Comparison of ENCODE assay signal across 21 cellular contexts in genomic region chr3:124881976-124882697, GRCh38. TPM values are rescaled to one million over a fixed set of nuclear protein-coding genes. Genes with fewer than 3 reads are reported as not detected.
DNase-seq lines count a peak whose midpoint lies in the region; ATAC-seq and TF ChIP-seq lines count a peak whose summit lies in the region.
"Had no signal": no experiment of that assay in that cellular context is flagged by ENCODE, and none has a peak within 500 bp of the region (broad histone marks: within the 10 kb centered on the region; RNA-seq: fewer than 3 reads in every experiment).

No MANE protein-coding gene starts in this region.

- H3K4ac ChIP-seq in mesenchymal stem cell (ENCODE audit: low read depth in 1 of 2, low read length in 2 of 2): peak overlapping the region; percentile 64 to 88

- H3K18ac ChIP-seq in mesenchymal stem cell (ENCODE audit: low read depth in 1 of 2, low read length in 2 of 2): peak overlapping the region; percentile 97 to 98

- H3K27me3 Mint-ChIP-seq in brain: peaks cover 71% of the 10 kb centered on the region

- no peak for TF ChIP-seq POLR2A in transverse colon (IDR thresholded peaks at IDR 0.05)

- peaks cover 60% of the 10 kb centered on the region for H3K4me1 Mint-ChIP-seq in brain

- no peaks in the 10 kb centered on the region for H3K79me1 ChIP-seq in mesenchymal stem cell (replicated peaks; ENCODE audit: low read length, poor library complexity, severe bottlenecking)

- peaks cover 15% of the 10 kb centered on the region for H3K4me1 ChIP-seq in right cardiac atrium (ENCODE audit: control insufficient read depth, insufficient read depth, low read length)
- H3K4me1 ChIP-seq in mesenchymal stem cell (ENCODE audit: control insufficient read depth, insufficient read depth, low read depth, low read length): peaks cover 29% of the 10 kb centered on the region
- H3K4me1 ChIP-seq in transverse colon: peaks cover 16 to 42% (median 30%) of the 10 kb centered on the region in 4 donors
- H3K4me1 ChIP-seq in SJCRH30: peaks cover 17% of the 10 kb centered on the region

- H3K14ac ChIP-seq in mesenchymal stem cell (ENCODE audit: low read length in 2 of 2): peak overlapping the region in 1 of 2 experiments; percentile 19

- in situ Hi-C loops in transverse colon (cut with MboI; ENCODE audit: low pct_ligation_motif_present in 1 of 4, low pct_unique_long_range_greater_than_20kb in 1 of 4, low sequenced_read_pairs in 3 of 4): no loop called here
- in situ Hi-C loops in KBM-7 (cut with MboI; ENCODE audit: low pct_unique_long_range_greater_than_20kb, low sequenced_read_pairs): no loop called here

- TF ChIP-seq CTCF in brain (conservative IDR thresholded peaks at IDR 0.05) (no peak), transverse colon (IDR thresholded peaks at IDR 0.05) (no peak)

- H3K9ac ChIP-seq in mesenchymal stem cell (ENCODE audit: low read length): no peak overlapping the region

- peak overlapping the region in 4 of 5 experiments; percentile 20 to 60 (median 52) for H3K4me3 Mint-ChIP-seq in brain
- H3K4me3 Mint-ChIP-seq: IgD-negative memory B cell had no signal

- peak overlapping the region; percentile 90 for H2BK15ac ChIP-seq in mesenchymal stem cell (ENCODE audit: low read depth, poor library complexity, severe bottlenecking)

- no peak overlapping the region for H2BK5ac ChIP-seq in mesenchymal stem cell (ENCODE audit: low read depth, low read length, poor library complexity, severe bottlenecking)

- H3K27ac ChIP-seq in right cardiac atrium (ENCODE audit: low read length) (peak overlapping the region; percentile 6), mesenchymal stem cell (ENCODE audit: low read length, poor library complexity, severe bottlenecking) (peak overlapping the region; percentile 85), transverse colon (peak overlapping the region in 3 of 4 donors; percentile 21 to 40 (median 37)), SJCRH30 (no peak overlapping the region)
- H3K27ac ChIP-seq: body of pancreas, lower lobe of right lung, neutrophil had no signal

- 74% methylated on average over 11 of the region's 11 CpGs for WGBS in right cardiac atrium
- WGBS in mesenchymal stem cell: 67% methylated on average over 9 of the region's 11 CpGs
- 89 to 94% methylated on average over 7 to 11 of the region's 11 CpGs for WGBS in transverse colon (ENCODE audit: low coverage in 1 of 2), 2 donors

- peak overlapping the region; percentile 93 for H4K8ac ChIP-seq in mesenchymal stem cell (ENCODE audit: low read length)

- H3K27me3 ChIP-seq in right cardiac atrium (ENCODE audit: control insufficient read depth, insufficient read depth) (no peaks in the 10 kb centered on the region), mesenchymal stem cell (ENCODE audit: control insufficient read depth in 1 of 2, insufficient read depth in 1 of 2, low read length in 2 of 2) (no peaks in the 10 kb centered on the region), transverse colon (no peaks in the 10 kb centered on the region), SJCRH30 (no peaks in the 10 kb centered on the region)
- H3K27me3 ChIP-seq: body of pancreas had no signal

- DNase-seq in right cardiac atrium (peak in 1 of 3 donors; percentile 61), left cardiac atrium (no peak), mesenchymal stem cell (no peak), transverse colon (no peak), NCI-H2081 treated with DMSO at 0.1 percent for 48 hours (lab: John Stamatoyannopoulos, UW) (no peak), SJCRH30 (no peak), KBM-7 (no peak)
- DNase-seq: activated CD8-positive, alpha-beta memory T cell treated with anti-CD3 and anti-CD28 coated beads, Interleukin-2, amount 50 U/mL, for 48 hours; activated naive CD4-positive, alpha-beta T cell; body of pancreas; effector CD8-positive, alpha-beta T cell; HCEC 1CT; lower lobe of right lung; NCI-H1105 treated with DMSO at 0.1 percent for 48 hours; Right ventricle myocardium superior had no signal

- TF ChIP-seq EP300 in transverse colon (IDR thresholded peaks at IDR 0.05; ENCODE audit: low read depth): no peak

- no peak overlapping the region for H3K4me2 ChIP-seq in mesenchymal stem cell (ENCODE audit: low read length, poor library complexity, severe bottlenecking)

- H3K9me3 Mint-ChIP-seq in brain: peaks cover 0 to 3% (median 0%) of the 10 kb centered on the region in 5 experiments

- no peak for ATAC-seq in right cardiac atrium
- ATAC-seq in left cardiac atrium: no peak
- ATAC-seq: body of pancreas, lower lobe of right lung had no signal

- peak overlapping the region; percentile 24 for H2AK5ac ChIP-seq in mesenchymal stem cell (ENCODE audit: low read length, severe bottlenecking)

- H2AFZ ChIP-seq in mesenchymal stem cell (ENCODE audit: low read depth, low read length): no peak overlapping the region

- no peaks in the 10 kb centered on the region for H3K36me3 Mint-ChIP-seq in brain

- peak overlapping the region; percentile 4 to 84 (median 73) for H3K27ac Mint-ChIP-seq in brain
- H3K27ac Mint-ChIP-seq: IgD-negative memory B cell had no signal

- peak overlapping the region; percentile 89 for H4K91ac ChIP-seq in mesenchymal stem cell (ENCODE audit: low read length)

- H3K4me3 ChIP-seq in right cardiac atrium (ENCODE audit: low read length) (no peak overlapping the region), mesenchymal stem cell (ENCODE audit: insufficient read depth in 1 of 2, low read depth in 1 of 2, low read length in 2 of 2) (no peak overlapping the region), transverse colon (no peak overlapping the region), SJCRH30 (no peak overlapping the region)
- H3K4me3 ChIP-seq: body of pancreas, lower lobe of right lung had no signal

- peak overlapping the region; percentile 80 for H2BK120ac ChIP-seq in mesenchymal stem cell (ENCODE audit: low read depth, low read length)

- intact Hi-C loops in right cardiac atrium (cut with DNase I) (no loop called here), left cardiac atrium (cut with DNase I) (loop anchor here in 1 of 2 donors (10.0 kb wide), 1 partner anchor 47 kb away; no protein-coding TSS in a partner anchor), transverse colon (cut with DNase I; ENCODE audit: low total_unique reads) (no loop called here)

- H3K36me3 ChIP-seq in mesenchymal stem cell (ENCODE audit: control insufficient read depth in 1 of 2, insufficient read depth in 2 of 2, low read depth in 1 of 2, low read length in 2 of 2) (peaks cover 0 to 16% of the 10 kb centered on the region in 2 experiments), transverse colon (no peaks in the 10 kb centered on the region), SJCRH30 (peaks cover 3% of the 10 kb centered on the region; the same call in 1 of the 2 replicates)
- H3K36me3 ChIP-seq: lower lobe of right lung, neutrophil had no signal

- no peaks in the 10 kb centered on the region for H3K9me3 ChIP-seq in right cardiac atrium (ENCODE audit: control insufficient read depth, low read length)
- H3K9me3 ChIP-seq in mesenchymal stem cell (ENCODE audit: control insufficient read depth, low read length): no peaks in the 10 kb centered on the region
- no peaks in the 10 kb centered on the region for H3K9me3 ChIP-seq in transverse colon
- no peaks in the 10 kb centered on the region for H3K9me3 ChIP-seq in SJCRH30 (replicated peaks)
- H3K9me3 ChIP-seq: body of pancreas, lower lobe of right lung, neutrophil had no signal

- peak overlapping the region in 1 of 2 experiments; percentile 87 for H3K23ac ChIP-seq in mesenchymal stem cell (ENCODE audit: low read length in 2 of 2)

- H2BK12ac ChIP-seq in mesenchymal stem cell (ENCODE audit: low read length in 2 of 2): peak overlapping the region; percentile 57 to 76

RNA-seq across cellular contexts. Expression of gene ITGB5, which starts 5.0 kb away (rescaled TPM):
- total RNA-seq in right cardiac atrium (100 to 1,000 TPM; 107 to 170 (median 126) TPM), left cardiac atrium (100 to 1,000 TPM in 1 of 2 donors, 10 to 100 TPM in 1; 86.1 to 119 TPM), transverse colon (100 to 1,000 TPM in 2 of 4 donors, 10 to 100 TPM in 2; 62.8 to 572 (median 105) TPM)
- polyA plus RNA-seq in right cardiac atrium (39.0 TPM), brain (ENCODE audit: insufficient read depth, low read depth, low replicate concordance) (18.8 TPM)
- polyA plus RNA-seq in mesenchymal stem cell (2013, experiment 1 of 2): 478 TPM
- 472 TPM for polyA plus RNA-seq in mesenchymal stem cell (2013, experiment 2 of 2)
- 85.3 and 105 TPM in 2 replicates for total RNA-seq in SJCRH30 (2014; rRNA removed; shearing (Covaris generic))

RNA-seq across cellular contexts. Expression of gene MUC13, which starts 52.4 kb away (rescaled TPM):
- total RNA-seq in right cardiac atrium (not detected), left cardiac atrium (not detected), transverse colon (100 to 1,000 TPM in 3 of 4 donors, 10 to 100 TPM in 1; 37.8 to 700 (median 401) TPM)
- polyA plus RNA-seq in right cardiac atrium (0.05 TPM), brain (ENCODE audit: insufficient read depth, low read depth, low replicate concordance) (not detected)
- polyA plus RNA-seq in mesenchymal stem cell (2013, experiment 1 of 2): not detected
- not detected for polyA plus RNA-seq in mesenchymal stem cell (2013, experiment 2 of 2)
- not detected in 2 replicates for total RNA-seq in SJCRH30 (2014; rRNA removed; shearing (Covaris generic))
- total RNA-seq: fibroblast of villous mesenchyme, Right ventricle myocardium superior, ureter had no signal
- polyA plus RNA-seq: AG04450, IgD-negative memory B cell had no signal

Comparison
In these comparisons a context has a peak if more than half of its experiments do, and no peak if none do; other contexts are left out.
1. RNA of gene MUC13, which starts 52.4 kb away (total RNA-seq): 37.8 to 700 TPM in transverse colon; not detected in right cardiac atrium, not detected in left cardiac atrium and not detected in SJCRH30; every median in the first group is over 10 times any median in the second.